ENCODE assay signal across 1 cellular context in genomic region chr3:88123526-88123925, GRCh38.
TF ChIP-seq lines count a peak whose summit lies in the region.

No MANE protein-coding gene starts in this region.

TF ChIP-seq in K562, 482 proteins besides CTCF, POLR2A, EP300 and RAD21:
- TF ChIP-seq AFF1 (IDR thresholded peaks at IDR 0.05; ENCODE audit: low read depth in 1 of 2, partially characterized antibody in 2 of 2) (no peak), ATF4 (CRISPR knock-in tag; IDR thresholded peaks at IDR 0.05) (no peak), HDAC3 (IDR thresholded peaks at IDR 0.05; ENCODE audit: borderline replicate concordance, partially characterized antibody) (no peak), ZSCAN29 (IDR thresholded peaks at IDR 0.05) (no peak), GTF2B (IDR thresholded peaks at IDR 0.05; ENCODE audit: extremely low read depth, insufficient read length) (no peak), MEF2A (IDR thresholded peaks at IDR 0.05; ENCODE audit: control insufficient read depth, low read depth, low read length) (no peak), ZNF780A (CRISPR knock-in tag; IDR thresholded peaks at IDR 0.05) (no peak)
TF ChIP-seq in K562: peak in this region for 0.
